18 cellular contexts compared by ENCODE assay signal in genomic region chr10:65611592-65611991, GRCh38.
"Had no signal": no experiment of that assay in that cellular context is flagged by ENCODE, and none has a peak within 500 bp of the region (broad histone marks: within the 10 kb centered on the region; RNA-seq: fewer than 3 reads in every experiment).

No MANE protein-coding gene starts in this region.

- H3K27ac ChIP-seq: adrenal gland, colonic mucosa, lower lobe of right lung, suprapubic skin, transverse colon, uterus had no signal

- H3K27me3 ChIP-seq: adrenal gland, colonic mucosa, suprapubic skin, transverse colon, uterus had no signal

- H3K4me1 ChIP-seq: adrenal gland, colonic mucosa, lower lobe of right lung, suprapubic skin, transverse colon, uterus had no signal

- H3K4me3 ChIP-seq: adrenal gland, colonic mucosa, lower lobe of right lung, suprapubic skin, transverse colon, uterus had no signal

- DNase-seq: activated CD4-positive, alpha-beta T cell treated with anti-CD3 and anti-CD28 coated beads, Interleukin-2, amount 50 U/mL, for 4 hours; activated gamma-delta T cell treated with Interleukin-2 at 50 U/mL for 16 hours; adrenal gland; central memory CD4-positive, alpha-beta T cell; colonic mucosa; left cardiac atrium; lower lobe of right lung; nucleus accumbens; posterior cingulate gyrus; stimulated activated CD4-positive, alpha-beta T cell treated with anti-CD3 and anti-CD28 coated beads, Interleukin-2, amount 100 ng/mL, for 24 hours; stimulated activated naive CD8-positive, alpha-beta T cell treated with anti-CD3 and anti-CD28 coated beads, Interleukin-15, Interleukin-2, amounts not matched to agents 100 U/mL and 50 U/mL, for 24 hours; SW 1271; T-helper 2 cell; transverse colon; uterus had no signal

- H3K36me3 ChIP-seq: adrenal gland, colonic mucosa, lower lobe of right lung, suprapubic skin, transverse colon, uterus had no signal

- ATAC-seq: activated naive CD4-positive, alpha-beta T cell treated with anti-CD3 and anti-CD28 coated beads, Interleukin-2, amount 50 U/mL, for 72 hours; left cardiac atrium; lower lobe of right lung; natural killer cell treated with Interleukin-12 subunit alpha and Interleukin-12 subunit beta and Interleukin-15 and Interleukin-18, amount 100 ng/mL, for 72 hours; stimulated activated naive CD8-positive, alpha-beta T cell treated with anti-CD3 and anti-CD28 coated beads, Interleukin-15, Interleukin-2, amounts not matched to agents 100 U/mL and 50 U/mL, for 24 hours had no signal

- H3K9me3 ChIP-seq: adrenal gland, colonic mucosa, suprapubic skin, uterus had no signal
